9 cellular contexts compared by ENCODE assay signal in the genomic region with DNA sequence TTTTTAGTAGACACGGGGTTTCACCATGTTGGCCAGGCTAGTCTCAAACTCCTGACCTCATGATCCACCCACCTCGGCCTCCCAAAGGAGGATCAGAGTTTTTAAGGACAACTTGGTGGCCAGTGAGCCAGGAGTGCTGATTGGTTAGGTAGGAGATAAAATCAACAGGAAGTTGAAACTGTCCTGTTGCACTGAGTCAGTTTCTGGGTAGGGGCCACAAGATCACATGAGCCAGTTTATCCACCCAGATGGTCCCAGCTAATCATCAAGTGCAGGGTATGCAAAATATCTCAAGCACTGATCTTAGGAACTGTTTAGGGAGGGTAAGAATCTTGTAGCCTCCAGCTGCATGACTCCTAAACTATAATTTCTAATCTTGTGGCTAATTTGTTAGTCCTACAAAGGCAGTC. TPM values are rescaled to one million over a fixed set of nuclear protein-coding genes. Genes with fewer than 3 reads are reported as not detected.
"Had no signal": no experiment of that assay in that cellular context is flagged by ENCODE, and none has a peak within 500 bp of the region (broad histone marks: within the 10 kb centered on the region; RNA-seq: fewer than 3 reads in every experiment).

No MANE protein-coding gene starts in this region.

RNA-seq across cellular contexts. Expression of gene CCR8, which starts 7.9 kb away (rescaled TPM):
- total RNA-seq: activated naive CD8-positive, alpha-beta T cell treated with anti-CD3 and anti-CD28 coated beads for 36 hours; cardiac muscle cell; chondrocyte; esophagus muscularis mucosa; glomerular endothelial cell; liver; neural crest cell; omental fat pad; posterior vena cava had no signal
- polyA plus RNA-seq: cardiac muscle cell, liver had no signal

RNA-seq across cellular contexts. Expression of gene CX3CR1, which starts 41.7 kb away (rescaled TPM):
- total RNA-seq: glomerular endothelial cell had no signal
